ENCODE assay signal across 1 cellular context in the genomic region with DNA sequence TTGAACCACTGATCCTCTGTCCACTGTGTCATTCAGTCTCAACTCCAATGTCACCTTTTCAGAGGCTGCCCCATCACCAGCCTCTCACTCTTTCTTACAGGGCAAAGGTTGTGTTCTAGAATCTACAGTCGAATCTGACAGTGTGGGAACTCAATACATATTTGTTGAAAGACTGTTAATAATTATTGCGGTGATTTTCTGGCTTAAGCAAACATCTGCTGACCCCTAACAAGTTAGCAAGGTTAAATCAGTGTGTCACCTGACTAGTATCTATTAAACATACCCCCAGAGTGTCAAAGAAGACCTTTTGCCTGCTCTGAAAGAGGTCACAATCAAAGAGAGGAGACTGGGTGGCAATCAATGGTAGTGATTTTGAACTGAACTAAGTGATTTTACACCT.
TF ChIP-seq lines count a peak whose summit lies in the region.

No MANE protein-coding gene starts in this region.

TF ChIP-seq in HepG2, 621 proteins besides CTCF, POLR2A, EP300 and RAD21 (continued from another document):
- TF ChIP-seq, protein P1, sequence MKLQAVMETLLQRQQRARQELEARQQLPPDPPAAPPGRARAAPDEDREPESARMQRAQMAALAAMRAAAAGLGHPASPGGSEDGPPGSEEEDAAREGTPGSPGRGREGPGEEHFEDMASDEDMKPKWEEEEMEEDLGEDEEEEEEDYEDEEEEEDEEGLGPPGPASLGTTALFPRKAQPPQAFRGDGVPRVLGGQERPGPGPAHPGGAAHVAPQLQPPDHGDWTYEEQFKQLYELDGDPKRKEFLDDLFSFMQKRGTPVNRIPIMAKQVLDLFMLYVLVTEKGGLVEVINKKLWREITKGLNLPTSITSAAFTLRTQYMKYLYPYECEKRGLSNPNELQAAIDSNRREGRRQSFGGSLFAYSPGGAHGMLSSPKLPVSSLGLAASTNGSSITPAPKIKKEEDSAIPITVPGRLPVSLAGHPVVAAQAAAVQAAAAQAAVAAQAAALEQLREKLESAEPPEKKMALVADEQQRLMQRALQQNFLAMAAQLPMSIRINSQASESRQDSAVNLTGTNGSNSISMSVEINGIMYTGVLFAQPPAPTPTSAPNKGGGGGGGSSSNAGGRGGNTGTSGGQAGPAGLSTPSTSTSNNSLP (IDR thresholded peaks at IDR 0.05; ENCODE audit: low read depth, low read length), result no peak
- TF ChIP-seq SP140L (CRISPR knock-in tag; IDR thresholded peaks at IDR 0.05; ENCODE audit: borderline replicate concordance), result no peak
- peak; percentile 91 for TF ChIP-seq GFI1 (CRISPR knock-in tag; IDR thresholded peaks at IDR 0.05; ENCODE audit: borderline replicate concordance)
- TF ChIP-seq SMAD1 (CRISPR knock-in tag; IDR thresholded peaks at IDR 0.05; ENCODE audit: borderline replicate concordance, low read depth), result no peak
- TF ChIP-seq, protein P2, sequence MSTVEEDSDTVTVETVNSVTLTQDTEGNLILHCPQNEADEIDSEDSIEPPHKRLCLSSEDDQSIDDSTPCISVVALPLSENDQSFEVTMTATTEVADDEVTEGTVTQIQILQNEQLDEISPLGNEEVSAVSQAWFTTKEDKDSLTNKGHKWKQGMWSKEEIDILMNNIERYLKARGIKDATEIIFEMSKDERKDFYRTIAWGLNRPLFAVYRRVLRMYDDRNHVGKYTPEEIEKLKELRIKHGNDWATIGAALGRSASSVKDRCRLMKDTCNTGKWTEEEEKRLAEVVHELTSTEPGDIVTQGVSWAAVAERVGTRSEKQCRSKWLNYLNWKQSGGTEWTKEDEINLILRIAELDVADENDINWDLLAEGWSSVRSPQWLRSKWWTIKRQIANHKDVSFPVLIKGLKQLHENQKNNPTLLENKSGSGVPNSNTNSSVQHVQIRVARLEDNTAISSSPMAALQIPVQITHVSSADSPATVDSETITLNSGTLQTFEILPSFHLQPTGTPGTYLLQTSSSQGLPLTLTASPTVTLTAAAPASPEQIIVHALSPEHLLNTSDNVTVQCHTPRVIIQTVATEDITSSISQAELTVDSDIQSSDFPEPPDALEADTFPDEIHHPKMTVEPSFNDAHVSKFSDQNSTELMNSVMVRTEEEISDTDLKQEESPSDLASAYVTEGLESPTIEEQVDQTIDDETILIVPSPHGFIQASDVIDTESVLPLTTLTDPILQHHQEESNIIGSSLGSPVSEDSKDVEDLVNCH (CRISPR knock-in tag; IDR thresholded peaks at IDR 0.05), result no peak
- no peak for TF ChIP-seq ZNF354B (CRISPR knock-in tag; IDR thresholded peaks at IDR 0.05)
- peak; percentile 55 for TF ChIP-seq HNF4A (CRISPR knock-in tag; IDR thresholded peaks at IDR 0.05)
TF ChIP-seq in HepG2: peak in this region for 8.
